ENCODE assay signal across 8 cellular contexts in the genomic region with DNA sequence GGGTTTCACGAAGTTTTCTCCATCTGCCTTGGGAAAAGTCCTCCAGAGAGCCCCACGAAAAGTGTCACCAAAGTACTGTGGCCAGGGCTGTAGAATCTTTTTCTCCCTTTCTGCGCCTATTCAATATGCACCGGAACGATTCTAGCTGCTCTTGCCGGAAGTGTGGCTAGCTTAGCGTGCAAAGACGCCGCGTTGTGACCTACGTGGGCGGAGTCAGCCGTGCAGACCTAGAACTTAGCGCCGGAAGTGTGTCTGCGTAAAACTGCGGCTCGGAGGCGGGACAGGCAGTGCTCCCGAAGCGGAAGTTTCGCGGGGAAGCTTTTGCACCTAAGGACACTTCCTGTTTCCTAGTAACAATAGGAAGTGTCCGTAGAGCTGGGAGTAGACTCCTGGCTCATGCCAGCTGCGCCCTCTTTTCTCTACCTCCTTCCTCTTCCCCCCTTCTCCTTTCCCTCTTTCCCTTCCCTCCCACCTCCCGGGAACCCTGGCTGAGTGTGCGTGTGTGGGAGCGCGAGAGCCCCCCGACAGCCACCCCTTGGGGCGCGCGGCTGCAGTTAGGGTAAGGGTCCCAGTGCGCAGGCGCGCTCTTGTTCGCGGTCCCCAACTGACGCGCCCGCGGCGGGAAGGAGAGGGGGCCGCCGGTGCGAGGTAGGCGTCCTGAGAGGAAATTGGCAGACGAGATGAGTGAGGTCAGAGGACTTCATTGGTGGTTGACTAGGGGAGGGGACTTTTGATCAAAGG. TPM values are rescaled to one million over a fixed set of nuclear protein-coding genes. Genes with fewer than 3 reads are reported as not detected.
A peak's percentile ranks its signal among the peaks of the same experiment; 100 is the strongest.
DNase-seq lines count a peak whose midpoint lies in the region; TF ChIP-seq lines count a peak whose summit lies in the region.

A gene with protein sequence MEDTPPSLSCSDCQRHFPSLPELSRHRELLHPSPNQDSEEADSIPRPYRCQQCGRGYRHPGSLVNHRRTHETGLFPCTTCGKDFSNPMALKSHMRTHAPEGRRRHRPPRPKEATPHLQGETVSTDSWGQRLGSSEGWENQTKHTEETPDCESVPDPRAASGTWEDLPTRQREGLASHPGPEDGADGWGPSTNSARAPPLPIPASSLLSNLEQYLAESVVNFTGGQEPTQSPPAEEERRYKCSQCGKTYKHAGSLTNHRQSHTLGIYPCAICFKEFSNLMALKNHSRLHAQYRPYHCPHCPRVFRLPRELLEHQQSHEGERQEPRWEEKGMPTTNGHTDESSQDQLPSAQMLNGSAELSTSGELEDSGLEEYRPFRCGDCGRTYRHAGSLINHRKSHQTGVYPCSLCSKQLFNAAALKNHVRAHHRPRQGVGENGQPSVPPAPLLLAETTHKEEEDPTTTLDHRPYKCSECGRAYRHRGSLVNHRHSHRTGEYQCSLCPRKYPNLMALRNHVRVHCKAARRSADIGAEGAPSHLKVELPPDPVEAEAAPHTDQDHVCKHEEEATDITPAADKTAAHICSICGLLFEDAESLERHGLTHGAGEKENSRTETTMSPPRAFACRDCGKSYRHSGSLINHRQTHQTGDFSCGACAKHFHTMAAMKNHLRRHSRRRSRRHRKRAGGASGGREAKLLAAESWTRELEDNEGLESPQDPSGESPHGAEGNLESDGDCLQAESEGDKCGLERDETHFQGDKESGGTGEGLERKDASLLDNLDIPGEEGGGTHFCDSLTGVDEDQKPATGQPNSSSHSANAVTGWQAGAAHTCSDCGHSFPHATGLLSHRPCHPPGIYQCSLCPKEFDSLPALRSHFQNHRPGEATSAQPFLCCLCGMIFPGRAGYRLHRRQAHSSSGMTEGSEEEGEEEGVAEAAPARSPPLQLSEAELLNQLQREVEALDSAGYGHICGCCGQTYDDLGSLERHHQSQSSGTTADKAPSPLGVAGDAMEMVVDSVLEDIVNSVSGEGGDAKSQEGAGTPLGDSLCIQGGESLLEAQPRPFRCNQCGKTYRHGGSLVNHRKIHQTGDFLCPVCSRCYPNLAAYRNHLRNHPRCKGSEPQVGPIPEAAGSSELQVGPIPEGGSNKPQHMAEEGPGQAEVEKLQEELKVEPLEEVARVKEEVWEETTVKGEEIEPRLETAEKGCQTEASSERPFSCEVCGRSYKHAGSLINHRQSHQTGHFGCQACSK (N-terminal part only) (plus strand): TSS at position 350 of the 741 bp plus-strand sequence. CDS start 1,903 bp downstream, outside the sequence.
A gene (minus strand): TSS at position 168 of the 741 bp plus-strand sequence. CDS start 9,781 bp downstream, outside the sequence.

- peak within 1 kb of the TSS; percentile 91 for H3K4me3 ChIP-seq in effector memory CD4-positive, alpha-beta T cell (ENCODE audit: insufficient read depth, low read depth, low read length, poor library complexity, severe bottlenecking)

- peak within 1 kb of the TSS; percentile 92 for H3K27ac ChIP-seq in effector memory CD4-positive, alpha-beta T cell (ENCODE audit: insufficient read depth, low read length, poor library complexity, severe bottlenecking)

- no peak for TF ChIP-seq CTCF in GM20000 (IDR thresholded peaks at IDR 0.05; ENCODE audit: extremely low read depth, missing control alignments)

- H3K4me1 ChIP-seq in effector memory CD4-positive, alpha-beta T cell (ENCODE audit: control insufficient read depth, insufficient read depth, low read length, poor library complexity, severe bottlenecking) = peaks cover 20% of the 10 kb centered on the region

- peaks cover 32% of the 10 kb centered on the region for H3K36me3 ChIP-seq in effector memory CD4-positive, alpha-beta T cell (ENCODE audit: control insufficient read depth, insufficient read depth, low read length)

- H3K9me3 ChIP-seq in effector memory CD4-positive, alpha-beta T cell (ENCODE audit: control insufficient read depth, low read length) = no peaks in the 10 kb centered on the region

- no peaks in the 10 kb centered on the region for H3K27me3 ChIP-seq in effector memory CD4-positive, alpha-beta T cell (replicated peaks; ENCODE audit: control insufficient read depth, insufficient read depth, low read length, poor library complexity, severe bottlenecking)

- DNase-seq in COLO668 (lab: John Stamatoyannopoulos, UW; ENCODE audit: unreplicated experiment) (peak; percentile 98), GM20000 (ENCODE audit: low spot score) (peak; percentile 97), HT-29 (ENCODE audit: low spot score) (peak; percentile 98), NOMO-1 (lab: John Stamatoyannopoulos, UW; ENCODE audit: unreplicated experiment in 2 of 2) (peak; percentile 99 to 100), medulla oblongata (ENCODE audit: extremely low spot score) (peak; percentile 100)
- peak; percentile 96 to 98 (median 97) for DNase-seq in effector memory CD4-positive, alpha-beta T cell
- peak; percentile 98 for DNase-seq in stimulated activated CD8-positive, alpha-beta memory T cell treated with anti-CD3 and anti-CD28 coated beads, Interleukin-12 subunit alpha, Interleukin-12 subunit beta, amount 100 ng/mL, for 1 hour (ENCODE audit: low read depth)

- POLR2A ChIA-PET in activated CD8-positive, alpha-beta memory T cell treated with anti-CD3 and anti-CD28 coated beads for 36 hours (lab: Charles Lee) = interaction anchor here (0.8 to 2.0 kb wide), 11 partner anchors 9 to 385 kb away, joined by 3 to 11 read pairs (median 4); a partner anchor contains a TSS

- CTCF ChIA-PET in activated CD8-positive, alpha-beta memory T cell treated with anti-CD3 and anti-CD28 coated beads for 36 hours (lab: Charles Lee) = interaction anchor here (0.6 to 1.6 kb wide), 9 partner anchors 11 to 120 kb away, joined by 3 to 8 read pairs (median 3); a partner anchor contains a TSS

RNA-seq across cellular contexts. Expression of the first gene that starts in this region (rescaled TPM):
- total RNA-seq in HT-29 (2014; rRNA removed; shearing (Covaris generic)) = 18.4 and 22.0 TPM in 2 replicates
- total RNA-seq in activated CD8-positive, alpha-beta memory T cell treated with anti-CD3 and anti-CD28 coated beads for 36 hours = 10 to 100 TPM; 19.8 to 20.3 TPM

RNA-seq across cellular contexts. Expression of the second gene that starts in this region (rescaled TPM):
- 21.6 and 29.8 TPM in 2 replicates for total RNA-seq in HT-29 (2014; rRNA removed; shearing (Covaris generic))
- 10 to 100 TPM; 16.8 to 17.2 TPM for total RNA-seq in activated CD8-positive, alpha-beta memory T cell treated with anti-CD3 and anti-CD28 coated beads for 36 hours

Comparison
In these comparisons a context has a peak if more than half of its experiments do, and no peak if none do; other contexts are left out.
1. Peak in every context shown above with its lines: DNase-seq, H3K4me3 ChIP-seq and H3K27ac ChIP-seq.